Comparison of ENCODE assay signal across 8 cellular contexts in the genomic region with DNA sequence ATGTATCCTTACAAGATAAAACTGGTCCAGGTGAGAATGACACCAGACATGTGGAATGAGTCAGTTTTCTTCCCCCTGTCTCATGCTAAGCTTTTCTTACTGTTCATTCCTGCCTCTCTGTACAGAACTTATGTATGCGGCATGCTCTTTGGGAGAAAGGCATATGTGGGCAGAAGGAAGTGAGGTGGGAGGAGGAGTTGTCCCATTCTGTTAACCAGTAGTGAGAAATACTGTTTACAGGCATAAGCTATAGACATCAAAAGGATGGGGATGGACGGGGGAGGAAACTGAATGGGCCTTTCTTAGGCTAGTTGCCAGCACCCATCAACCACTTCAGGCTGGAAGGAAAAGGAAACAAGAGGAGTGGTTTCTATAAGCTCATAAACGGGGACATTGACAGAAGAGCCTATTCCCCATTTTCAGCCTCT.
A peak's percentile ranks its signal among the peaks of the same experiment; 100 is the strongest.
DNase-seq lines count a peak whose midpoint lies in the region; TF ChIP-seq lines count a peak whose summit lies in the region.

No MANE protein-coding gene starts in this region.

- CTCF ChIA-PET in activated naive CD4-positive, alpha-beta T cell treated with anti-CD3 and anti-CD28 coated beads, Interleukin-2, amount 10 ng/mL, durations not matched to agents 7 days and 5 days (lab: Charles Lee), result interaction anchor here (0.9 to 2.4 kb wide), 10 partner anchors 9 to 145 kb away, joined by 3 to 15 read pairs (median 5); no protein-coding TSS in a partner anchor

- no peaks in the 10 kb centered on the region for H3K27me3 Mint-ChIP-seq in activated naive CD4-positive, alpha-beta T cell treated with anti-CD3 and anti-CD28 coated beads, Interleukin-2, amount 10 ng/mL, durations not matched to agents 7 days and 5 days
- no peaks in the 10 kb centered on the region for H3K27me3 Mint-ChIP-seq in nephron (ENCODE audit: low read depth)

- H3K27ac Mint-ChIP-seq in activated naive CD4-positive, alpha-beta T cell treated with anti-CD3 and anti-CD28 coated beads, Interleukin-2, amount 10 ng/mL, durations not matched to agents 7 days and 5 days, result peak overlapping the region; percentile 96
- H3K27ac Mint-ChIP-seq in nephron, result peak overlapping the region; percentile 16 to 25 (median 19)

- peaks cover 1% of the 10 kb centered on the region for H3K9me3 Mint-ChIP-seq in activated naive CD4-positive, alpha-beta T cell treated with anti-CD3 and anti-CD28 coated beads, Interleukin-2, amount 10 ng/mL, durations not matched to agents 7 days and 5 days
- H3K9me3 Mint-ChIP-seq in nephron, result no peaks in the 10 kb centered on the region

- no peak for TF ChIP-seq CTCF in nephron (IDR thresholded peaks at IDR 0.05; ENCODE audit: unreplicated experiment in 3 of 3)

- H3K4me1 Mint-ChIP-seq in activated naive CD4-positive, alpha-beta T cell treated with anti-CD3 and anti-CD28 coated beads, Interleukin-2, amount 10 ng/mL, durations not matched to agents 7 days and 5 days, result peaks cover 90% of the 10 kb centered on the region
- peaks cover 53% of the 10 kb centered on the region for H3K4me1 Mint-ChIP-seq in nephron

- DNase-seq in NCI-H2081 (lab: John Stamatoyannopoulos, UW) (peak; percentile 8 to 43), NCI-H2081 treated with DMSO at 0.1 percent for 48 hours (lab: John Stamatoyannopoulos, UW) (no peak), NCI-H1092 treated with DMSO at 0.1 percent for 48 hours (lab: John Stamatoyannopoulos, UW) (peak; percentile 78), SKM-1 (lab: John Stamatoyannopoulos, UW; ENCODE audit: unreplicated experiment) (no peak), NCI-H2171 treated with DMSO at 0.1 percent for 48 hours (lab: John Stamatoyannopoulos, UW) (no peak), NCI-H446 (lab: John Stamatoyannopoulos, UW) (no peak)
- no peak for DNase-seq in activated naive CD4-positive, alpha-beta T cell treated with anti-CD3 and anti-CD28 coated beads, Interleukin-2, amount 10 ng/mL, durations not matched to agents 7 days and 5 days

- H3K4me3 Mint-ChIP-seq in activated naive CD4-positive, alpha-beta T cell treated with anti-CD3 and anti-CD28 coated beads, Interleukin-2, amount 10 ng/mL, durations not matched to agents 7 days and 5 days, result peak overlapping the region; percentile 6
- no peak overlapping the region for H3K4me3 Mint-ChIP-seq in nephron

- peaks cover 61% of the 10 kb centered on the region for H3K36me3 Mint-ChIP-seq in activated naive CD4-positive, alpha-beta T cell treated with anti-CD3 and anti-CD28 coated beads, Interleukin-2, amount 10 ng/mL, durations not matched to agents 7 days and 5 days
- H3K36me3 Mint-ChIP-seq in nephron (ENCODE audit: low read depth), result peaks cover 64% of the 10 kb centered on the region

Comparison
In these comparisons a context has a peak if more than half of its experiments do, and no peak if none do; other contexts are left out.
1. DNase-seq: peak in NCI-H2081 (2 of 2) and NCI-H1092 treated with DMSO at 0.1 percent for 48 hours (single experiment); none in NCI-H2081 treated with DMSO at 0.1 percent for 48 hours (single experiment), activated naive CD4-positive, alpha-beta T cell treated with anti-CD3 and anti-CD28 coated beads, Interleukin-2, amount 10 ng/mL, durations not matched to agents 7 days and 5 days (single experiment), SKM-1 (single experiment), NCI-H2171 treated with DMSO at 0.1 percent for 48 hours (single experiment) and NCI-H446 (0 of 2).